In genomic region chr17:1126327-1126726, GRCh38 we compare ENCODE assay signal across 19 cellular contexts. TPM values are rescaled to one million over a fixed set of nuclear protein-coding genes. Genes with fewer than 3 reads are reported as not detected.
A peak's percentile ranks its signal among the peaks of the same experiment; 100 is the strongest.
DNase-seq lines count a peak whose midpoint lies in the region; ATAC-seq and TF ChIP-seq lines count a peak whose summit lies in the region.
"Had no signal": no experiment of that assay in that cellular context is flagged by ENCODE, and none has a peak within 500 bp of the region (broad histone marks: within the 10 kb centered on the region; RNA-seq: fewer than 3 reads in every experiment).

No MANE protein-coding gene starts in this region.

- no peaks in the 10 kb centered on the region for H3K9me3 ChIP-seq in HEK293 (ENCODE audit: control insufficient read depth, insufficient read depth, low read depth, low read length)
- no peaks in the 10 kb centered on the region for H3K9me3 ChIP-seq in Panc1 (ENCODE audit: control insufficient read depth, insufficient read depth, low read depth, low read length)
- no peaks in the 10 kb centered on the region for H3K9me3 ChIP-seq in endodermal cell (ENCODE audit: control insufficient read depth, low read length)
- peaks cover 0 to 3% of the 10 kb centered on the region in 2 donors for H3K9me3 ChIP-seq in neuronal stem cell (replicated peaks in 1 of 2; ENCODE audit: control insufficient read depth in 2 of 2, insufficient read depth in 1 of 2, low read depth in 1 of 2, low read length in 2 of 2)
- no peaks in the 10 kb centered on the region for H3K9me3 ChIP-seq in CD8-positive, alpha-beta memory T cell (ENCODE audit: low read length)
- H3K9me3 ChIP-seq: MG63, Peyer's patch, SJSA1 had no signal

- no peak overlapping the region for H3K4me2 ChIP-seq in neuronal stem cell (ENCODE audit: insufficient read depth, low read length, poor library complexity, severe bottlenecking)

- in situ Hi-C loops in Panc1 (cut with HindIII; ENCODE audit: low pct_unique_long_range_greater_than_20kb, low sequenced_read_pairs), result no loop called here

- peak overlapping the region; percentile 91 for H3K23ac ChIP-seq in neuronal stem cell (ENCODE audit: low read depth, low read length, poor library complexity)

- peaks cover 4% of the 10 kb centered on the region for H3K4me1 Mint-ChIP-seq in endodermal cell
- peaks cover 9 to 19% (median 10%) of the 10 kb centered on the region in 3 donors for H3K4me1 Mint-ChIP-seq in CD8-positive, alpha-beta memory T cell
- peaks cover 4% of the 10 kb centered on the region for H3K4me1 Mint-ChIP-seq in activated CD4-positive, alpha-beta T cell treated with anti-CD3 and anti-CD28 coated beads for 36 hours

- POLR2A ChIA-PET in HEK293 (lab: Yijun Ruan, JAX) (no interaction called here), Panc1 (lab: Charles Lee) (no interaction called here), GM10248 (lab: Yijun Ruan, JAX) (no interaction called here)
- POLR2A ChIA-PET in CD8-positive, alpha-beta memory T cell (lab: Charles Lee), result no interaction called here
- POLR2A ChIA-PET in activated CD4-positive, alpha-beta T cell treated with anti-CD3 and anti-CD28 coated beads for 36 hours (lab: Charles Lee), result no interaction called here

- H3K27ac ChIP-seq in HEK293 (ENCODE audit: extremely low read depth, low read depth, low read length) (no peak overlapping the region), Panc1 (ENCODE audit: low read length) (no peak overlapping the region), endodermal cell (ENCODE audit: low read depth, low read length) (no peak overlapping the region), neuronal stem cell (replicated peaks; ENCODE audit: low read length) (no peak overlapping the region)
- H3K27ac ChIP-seq in CD8-positive, alpha-beta memory T cell (ENCODE audit: low read depth, low read length), result no peak overlapping the region
- H3K27ac ChIP-seq: BLaER1 treated with 17β-estradiol and CSF1 and Interleukin-3, amounts not matched to agents 10 nM and 100 nM; Peyer's patch; SJSA1 had no signal

- H3K9ac ChIP-seq in endodermal cell (ENCODE audit: extremely low read depth, low read length, poor library complexity, severe bottlenecking), result no peak overlapping the region
- H3K9ac ChIP-seq in neuronal stem cell (ENCODE audit: low read depth, low read length, poor library complexity), result no peak overlapping the region

- H3K4me3 Mint-ChIP-seq in endodermal cell, result no peak overlapping the region
- no peak overlapping the region for H3K4me3 Mint-ChIP-seq in CD8-positive, alpha-beta memory T cell
- H3K4me3 Mint-ChIP-seq in activated CD4-positive, alpha-beta T cell treated with anti-CD3 and anti-CD28 coated beads for 36 hours, result no peak overlapping the region
- H3K4me3 Mint-ChIP-seq: CD8-positive, alpha-beta T cell; H9 had no signal

- 87 to 89% methylated on average over 20 to 24 of the region's 24 CpGs for WGBS in endodermal cell (ENCODE audit: insufficient coverage in 1 of 2, insufficient read length in 1 of 2), 2 experiments
- no CpG with 5 or more reads among the region's 24 CpGs for WGBS in neuronal stem cell (ENCODE audit: extremely low coverage in 2 of 2, insufficient read length in 2 of 2, insufficient replicate concordance in 1 of 2), 2 donors

- H2BK120ac ChIP-seq in neuronal stem cell (ENCODE audit: low read depth, low read length), result no peak overlapping the region

- H2AFZ ChIP-seq in neuronal stem cell (ENCODE audit: low read length), result no peak overlapping the region

- peak overlapping the region; percentile 73 for H2BK12ac ChIP-seq in neuronal stem cell (ENCODE audit: low read length)

- no peak overlapping the region for H2BK15ac ChIP-seq in neuronal stem cell (ENCODE audit: low read length)

- H3K36me3 Mint-ChIP-seq in endodermal cell (ENCODE audit: low read depth), result peaks cover 17% of the 10 kb centered on the region
- H3K36me3 Mint-ChIP-seq in CD8-positive, alpha-beta memory T cell, result peaks cover 0 to 2% (median 0%) of the 10 kb centered on the region in 3 donors
- H3K36me3 Mint-ChIP-seq in activated CD4-positive, alpha-beta T cell treated with anti-CD3 and anti-CD28 coated beads for 36 hours (ENCODE audit: low read depth), result no peaks in the 10 kb centered on the region
- H3K36me3 Mint-ChIP-seq: CD8-positive, alpha-beta T cell had no signal

- H3K27me3 ChIP-seq in Panc1 (ENCODE audit: control insufficient read depth, insufficient read depth, low read length) (no peaks in the 10 kb centered on the region), endodermal cell (ENCODE audit: control insufficient read depth, insufficient read depth, low read length, poor library complexity, severe bottlenecking) (no peaks in the 10 kb centered on the region), neuronal stem cell (ENCODE audit: control insufficient read depth in 3 of 3, insufficient read depth in 3 of 3, low read depth in 1 of 3, low read length in 3 of 3) (no peaks in the 10 kb centered on the region)
- H3K27me3 ChIP-seq in CD8-positive, alpha-beta memory T cell (ENCODE audit: insufficient read depth, low read length, poor library complexity, severe bottlenecking), result no peaks in the 10 kb centered on the region
- H3K27me3 ChIP-seq: MG63, Peyer's patch, SJSA1 had no signal

- H3K36me3 ChIP-seq in HEK293 (ENCODE audit: control insufficient read depth in 2 of 2, insufficient read depth in 1 of 2, low read length in 2 of 2) (peaks cover 0 to 18% of the 10 kb centered on the region in 2 experiments; a peak in 2 of 3 replicates), Panc1 (ENCODE audit: control insufficient read depth, insufficient read depth, low read length) (no peaks in the 10 kb centered on the region), endodermal cell (ENCODE audit: control insufficient read depth, insufficient read depth, low read length) (no peaks in the 10 kb centered on the region), neuronal stem cell (replicated peaks in 1 of 2; ENCODE audit: control insufficient read depth in 2 of 2, insufficient read depth in 2 of 2, low read length in 2 of 2) (peaks cover 3 to 4% of the 10 kb centered on the region in 2 donors)
- no peaks in the 10 kb centered on the region for H3K36me3 ChIP-seq in CD8-positive, alpha-beta memory T cell (ENCODE audit: insufficient read depth, low read length)
- H3K36me3 ChIP-seq: MG63, Peyer's patch, SJSA1 had no signal

- H2BK5ac ChIP-seq in neuronal stem cell (ENCODE audit: low read length), result no peak overlapping the region

- no peak overlapping the region for H4K91ac ChIP-seq in neuronal stem cell (ENCODE audit: low read depth, low read length, poor library complexity)

- H3K79me1 ChIP-seq in neuronal stem cell (ENCODE audit: low read depth, low read length), result peaks cover 4% of the 10 kb centered on the region

- DNase-seq in Panc1 (ENCODE audit: low read depth, low spot score), result no peak
- peak; percentile 53 for DNase-seq in endodermal cell
- no peak for DNase-seq in neuronal stem cell (ENCODE audit: low spot score)
- no peak for DNase-seq in CD8-positive, alpha-beta memory T cell
- DNase-seq in GM10248 (ENCODE audit: extremely low spot score), result no peak
- DNase-seq in activated CD4-positive, alpha-beta T cell treated with anti-CD3 and anti-CD28 coated beads for 36 hours, result no peak
- no peak for DNase-seq in activated naive CD4-positive, alpha-beta T cell treated with anti-CD3 and anti-CD28 coated beads, Interleukin-2, amount 50 U/mL, for 16 hours
- DNase-seq: CD8-positive, alpha-beta T cell; GDM1; H9; Kasumi-1; NCI-H2029 treated with DMSO at 0.1 percent for 48 hours; NCI-H2171; NCI-H526; Peyer's patch had no signal

- H3K27me3 Mint-ChIP-seq in endodermal cell (ENCODE audit: insufficient read depth), result no peaks in the 10 kb centered on the region
- no peaks in the 10 kb centered on the region for H3K27me3 Mint-ChIP-seq in CD8-positive, alpha-beta memory T cell
- peaks cover 3% of the 10 kb centered on the region for H3K27me3 Mint-ChIP-seq in activated CD4-positive, alpha-beta T cell treated with anti-CD3 and anti-CD28 coated beads for 36 hours

- H3K9me3 Mint-ChIP-seq in endodermal cell, result peaks cover 3% of the 10 kb centered on the region
- H3K9me3 Mint-ChIP-seq in CD8-positive, alpha-beta memory T cell, result no peaks in the 10 kb centered on the region
- H3K9me3 Mint-ChIP-seq in activated CD4-positive, alpha-beta T cell treated with anti-CD3 and anti-CD28 coated beads for 36 hours (ENCODE audit: low read depth), result no peaks in the 10 kb centered on the region
- H3K9me3 Mint-ChIP-seq: CD8-positive, alpha-beta T cell; H9 had no signal

- H3K27ac Mint-ChIP-seq in endodermal cell, result no peak overlapping the region
- H3K27ac Mint-ChIP-seq in CD8-positive, alpha-beta memory T cell, result no peak overlapping the region
- H3K27ac Mint-ChIP-seq in activated CD4-positive, alpha-beta T cell treated with anti-CD3 and anti-CD28 coated beads for 36 hours, result no peak overlapping the region
- H3K27ac Mint-ChIP-seq: CD8-positive, alpha-beta T cell had no signal

- peak; percentile 59; the same call in 1 of the 2 replicates for ATAC-seq in Panc1
- ATAC-seq in activated CD4-positive, alpha-beta T cell treated with anti-CD3 and anti-CD28 coated beads for 36 hours, result no peak
- ATAC-seq: CD8-positive, alpha-beta T cell had no signal

- no peak overlapping the region for H4K8ac ChIP-seq in neuronal stem cell (ENCODE audit: low read depth, low read length)

- no TSS peak for BruUV-seq in Panc1 (replicated peaks; lab: Mats Ljungman, UMichigan)

- H3K18ac ChIP-seq in neuronal stem cell (ENCODE audit: low read length), result no peak overlapping the region

- H3K4me3 ChIP-seq in HEK293 (ENCODE audit: low read depth, low read length), result no peak overlapping the region
- no peak overlapping the region for H3K4me3 ChIP-seq in Panc1 (ENCODE audit: low read depth in 2 of 2, low read length in 2 of 2)
- H3K4me3 ChIP-seq in endodermal cell (ENCODE audit: low read length), result no peak overlapping the region
- H3K4me3 ChIP-seq in neuronal stem cell (ENCODE audit: low read length in 2 of 2), result no peak overlapping the region
- H3K4me3 ChIP-seq in CD8-positive, alpha-beta memory T cell (ENCODE audit: low read length), result no peak overlapping the region
- H3K4me3 ChIP-seq: BLaER1 treated with 17β-estradiol and CSF1 and Interleukin-3, amounts not matched to agents 10 nM and 100 nM; MG63; Peyer's patch; SJSA1 had no signal

- no peak overlapping the region for H2AK5ac ChIP-seq in neuronal stem cell (ENCODE audit: low read depth, low read length)

- H3K4ac ChIP-seq in neuronal stem cell (ENCODE audit: low read length), result no peak overlapping the region

- intact Hi-C loops in Panc1 (cut with micrococcal nuclease; ENCODE audit: unreplicated experiment), result no loop called here
- intact Hi-C loops in activated CD4-positive, alpha-beta T cell treated with anti-CD3 and anti-CD28 coated beads for 36 hours (cut with DNase I, micrococcal nuclease), result no loop called here

- no peak overlapping the region for H3K14ac ChIP-seq in neuronal stem cell (ENCODE audit: low read length)

- CTCF ChIA-PET in HEK293 (lab: Yijun Ruan, JAX) (interaction anchor here (0.6 to 8.0 kb wide), 2 partner anchors 21 to 83 kb away, joined by 3 to 114 read pairs; no protein-coding TSS in a partner anchor), Panc1 (lab: Charles Lee) (no interaction called here), GM10248 (lab: Yijun Ruan, JAX) (interaction anchor here (8.1 kb wide), 1 partner anchor 61 kb away, joined by 153 read pairs; no protein-coding TSS in a partner anchor)
- CTCF ChIA-PET in CD8-positive, alpha-beta memory T cell (lab: Charles Lee), result no interaction called here
- CTCF ChIA-PET in activated CD4-positive, alpha-beta T cell treated with anti-CD3 and anti-CD28 coated beads for 36 hours (lab: Charles Lee), result no interaction called here

- no peak for TF ChIP-seq CTCF in HEK293 (tag by site-specific recombination; IDR thresholded peaks at IDR 0.05)
- no peak for TF ChIP-seq CTCF in Panc1 (IDR thresholded peaks at IDR 0.05)
- TF ChIP-seq CTCF in endodermal cell (conservative IDR thresholded peaks at IDR 0.05), result no peak
- no peak for TF ChIP-seq CTCF in GM10248 (IDR thresholded peaks at IDR 0.05; ENCODE audit: control extremely low read depth, extremely low read depth, low read depth, missing control alignments)

- no peaks in the 10 kb centered on the region; the same call in 1 of the 2 replicates for H3K4me1 ChIP-seq in HEK293 (ENCODE audit: control insufficient read depth, insufficient read depth, low read length)
- H3K4me1 ChIP-seq in Panc1 (ENCODE audit: control insufficient read depth, insufficient read depth, low read length), result peaks cover 14% of the 10 kb centered on the region
- peaks cover 7% of the 10 kb centered on the region for H3K4me1 ChIP-seq in endodermal cell (ENCODE audit: control insufficient read depth, insufficient read depth, low read length)
- H3K4me1 ChIP-seq in neuronal stem cell (ENCODE audit: control insufficient read depth in 2 of 2, insufficient read depth in 1 of 2, low read depth in 1 of 2, low read length in 2 of 2), result peaks cover 6 to 29% of the 10 kb centered on the region in 2 donors
- peaks cover 12% of the 10 kb centered on the region for H3K4me1 ChIP-seq in CD8-positive, alpha-beta memory T cell (ENCODE audit: insufficient read depth, low read length)

RNA-seq across cellular contexts. Expression of gene ABR, which starts 53.5 kb away (rescaled TPM):
- total RNA-seq in Panc1 (2021; ENCODE audit: unreplicated experiment) (172 TPM), endodermal cell (10 to 100 TPM; 51.1 to 58.7 TPM)
- 199 TPM for polyA plus RNA-seq in Panc1 (2012; ENCODE audit: insufficient read length)
- polyA plus RNA-seq in endodermal cell (2013, experiment 1 of 2), result 52.8 TPM
- 56.2 TPM for polyA plus RNA-seq in endodermal cell (2013, experiment 2 of 2)
- 53.3 TPM for polyA plus RNA-seq in neuronal stem cell (2013, experiment 1 of 2)
- polyA plus RNA-seq in neuronal stem cell (2013, experiment 2 of 2), result 57.2 TPM
- total RNA-seq in CD8-positive, alpha-beta memory T cell, result 10 to 100 TPM; 60.4 to 60.8 TPM
- polyA plus RNA-seq in CD8-positive, alpha-beta memory T cell, result 26.9 TPM
- total RNA-seq in activated CD4-positive, alpha-beta T cell treated with anti-CD3 and anti-CD28 coated beads for 36 hours, result 10 to 100 TPM; 45.2 to 50.5 TPM

Comparison
In these comparisons a context has a peak if more than half of its experiments do, and no peak if none do; other contexts are left out.
1. CTCF ChIA-PET loops: an anchor here in HEK293 (0.6 to 8.0 kb wide) and GM10248 (8.1 kb wide); none called in Panc1, CD8-positive, alpha-beta memory T cell and activated CD4-positive, alpha-beta T cell treated with anti-CD3 and anti-CD28 coated beads for 36 hours.